In genomic region chr19:6101291-6101690, GRCh38 we compare ENCODE assay signal across 27 cellular contexts. TPM values are rescaled to one million over a fixed set of nuclear protein-coding genes. Genes with fewer than 3 reads are reported as not detected.
DNase-seq lines count a peak whose midpoint lies in the region; ATAC-seq and TF ChIP-seq lines count a peak whose summit lies in the region.
"Had no signal": no experiment of that assay in that cellular context is flagged by ENCODE, and none has a peak within 500 bp of the region (broad histone marks: within the 10 kb centered on the region; RNA-seq: fewer than 3 reads in every experiment).

No MANE protein-coding gene starts in this region.

- no peak for TF ChIP-seq EP300 in esophagus muscularis mucosa (IDR thresholded peaks at IDR 0.05)

- no peaks in the 10 kb centered on the region for H3K27me3 ChIP-seq in left ventricle myocardium inferior (ENCODE audit: low read depth)
- H3K27me3 ChIP-seq in esophagus muscularis mucosa, result no peaks in the 10 kb centered on the region
- H3K27me3 ChIP-seq in neutrophil, result no peaks in the 10 kb centered on the region
- H3K27me3 ChIP-seq: neural progenitor cell, testis had no signal

- H3K9me3 Mint-ChIP-seq in T-cell, result peaks cover 0 to 6% (median 0%) of the 10 kb centered on the region in 3 donors
- H3K9me3 Mint-ChIP-seq: activated B cell treated with CpG ODN at 0.5 μM for 24 hours; central memory CD8-positive, alpha-beta T cell had no signal

- H3K27ac Mint-ChIP-seq in T-cell, result no peak overlapping the region
- H3K27ac Mint-ChIP-seq: activated B cell treated with CpG ODN at 0.5 μM for 24 hours; CD4-positive, alpha-beta T cell; neural progenitor cell had no signal

- H3K4me1 ChIP-seq in left ventricle myocardium inferior, result peaks cover 81% of the 10 kb centered on the region
- peaks cover 66 to 97% (median 96%) of the 10 kb centered on the region in 4 donors for H3K4me1 ChIP-seq in esophagus muscularis mucosa
- H3K4me1 ChIP-seq in neutrophil (ENCODE audit: control insufficient read depth in 1 of 2, insufficient read depth in 1 of 2, low read depth in 1 of 2, low read length in 1 of 2), result peaks cover 33 to 57% of the 10 kb centered on the region in 2 experiments
- H3K4me1 ChIP-seq: testis had no signal

- TF ChIP-seq CTCF in left ventricle myocardium inferior (IDR thresholded peaks at IDR 0.05; ENCODE audit: borderline replicate concordance) (no peak), esophagus muscularis mucosa (IDR thresholded peaks at IDR 0.05) (no peak), neutrophil (IDR thresholded peaks at IDR 0.05) (no peak)

- H3K4me3 ChIP-seq in left ventricle myocardium inferior, result no peak overlapping the region
- no peak overlapping the region for H3K4me3 ChIP-seq in esophagus muscularis mucosa
- no peak overlapping the region for H3K4me3 ChIP-seq in neutrophil (ENCODE audit: low read depth in 1 of 2, low read length in 1 of 2)
- H3K4me3 ChIP-seq: neural progenitor cell, prostate gland had no signal

- CTCF ChIA-PET in T-cell (lab: Charles Lee), result no interaction called here

- H3K27me3 Mint-ChIP-seq in T-cell, result no peaks in the 10 kb centered on the region
- H3K27me3 Mint-ChIP-seq: CD4-positive, alpha-beta T cell had no signal

- H3K36me3 Mint-ChIP-seq in T-cell, result no peaks in the 10 kb centered on the region

- intact Hi-C loops in left ventricle myocardium inferior (cut with micrococcal nuclease), result no loop called here
- intact Hi-C loops in left ventricle myocardium superior (cut with micrococcal nuclease), result no loop called here
- intact Hi-C loops in esophagus muscularis mucosa (cut with DNase I), result no loop called here

- H3K4me3 Mint-ChIP-seq in T-cell, result peak overlapping the region in 1 of 3 donors; percentile 71
- H3K4me3 Mint-ChIP-seq: activated B cell treated with CpG ODN at 0.5 μM for 24 hours; CD4-positive, alpha-beta T cell; central memory CD8-positive, alpha-beta T cell; neural progenitor cell had no signal

- DNase-seq in left ventricle myocardium inferior (no peak), left ventricle myocardium superior (no peak), esophagus muscularis mucosa (ENCODE audit: extremely low spot score) (no peak), NCI-H510A treated with DMSO at 0.1 percent for 48 hours (lab: John Stamatoyannopoulos, UW) (no peak), glomerular visceral epithelial cell (ENCODE audit: extremely low spot score) (no peak), NCI-H446 (lab: John Stamatoyannopoulos, UW) (no peak), T-cell (no peak)
- DNase-seq: activated B cell treated with CpG ODN at 0.5 μM for 24 hours; activated naive CD4-positive, alpha-beta T cell treated with anti-CD3 and anti-CD28 coated beads, Interleukin-2, amount 50 U/mL, for 16 hours; CD4-positive, alpha-beta T cell; EL; hippocampal formation; NCI-H1105; NCI-H2029; NCI-H345; small intestine; stimulated activated CD4-positive, alpha-beta T cell treated with anti-CD3 and anti-CD28 coated beads, Interleukin-2, amount 100 ng/mL, for 24 hours; testis had no signal

- POLR2A ChIA-PET in T-cell (lab: Charles Lee), result no interaction called here

- H3K9me3 ChIP-seq in left ventricle myocardium inferior (replicated peaks) (no peaks in the 10 kb centered on the region), esophagus muscularis mucosa (no peaks in the 10 kb centered on the region), neutrophil (no peaks in the 10 kb centered on the region)
- H3K9me3 ChIP-seq: prostate gland, testis had no signal

- H3K36me3 ChIP-seq in left ventricle myocardium inferior (no peaks in the 10 kb centered on the region), esophagus muscularis mucosa (no peaks in the 10 kb centered on the region), neutrophil (no peaks in the 10 kb centered on the region)
- H3K36me3 ChIP-seq: neural progenitor cell, prostate gland had no signal

- ATAC-seq in left ventricle myocardium superior (no peak), T-cell (replicated peaks in 1 of 4) (no peak)

- TF ChIP-seq POLR2A in esophagus muscularis mucosa (IDR thresholded peaks at IDR 0.05; ENCODE audit: low read depth), result no peak

- peaks cover 14 to 22% (median 16%) of the 10 kb centered on the region in 3 donors for H3K4me1 Mint-ChIP-seq in T-cell

- H3K27ac ChIP-seq in left ventricle myocardium inferior (replicated peaks), result peak overlapping the region; percentile 75
- H3K27ac ChIP-seq in esophagus muscularis mucosa (replicated peaks in 1 of 4), result peak overlapping the region; percentile 89 to 96 (median 91)
- H3K27ac ChIP-seq in neutrophil, result peak overlapping the region; percentile 91
- H3K27ac ChIP-seq: 22Rv1, neural progenitor cell, prostate gland had no signal

- 45% methylated on average over 3 of the region's 3 CpGs for WGBS in esophagus muscularis mucosa

RNA-seq across cellular contexts. Expression of gene RFX2, which starts 9.0 kb away (rescaled TPM):
- total RNA-seq in left ventricle myocardium inferior (6.1 TPM), left ventricle myocardium superior (4.8 TPM), esophagus muscularis mucosa (10 to 100 TPM; 25.5 to 49.9 (median 32.8) TPM), T-cell (10 to 100 TPM in 1 of 5 donors, 1 to 10 TPM in 4; 4.7 to 11.6 (median 7.8) TPM)

RNA-seq across cellular contexts. Expression of gene ACSBG2, which starts 34.2 kb away (rescaled TPM):
- total RNA-seq in left ventricle myocardium inferior, result not detected
- not detected for total RNA-seq in left ventricle myocardium superior
- total RNA-seq in esophagus muscularis mucosa, result under 1 TPM; 0.42 to 0.86 (median 0.60) TPM
- total RNA-seq in T-cell, result not detected
- total RNA-seq: activated B cell treated with CpG ODN at 0.5 μM for 24 hours; CD4-positive, alpha-beta T cell; frontal cortex; lower leg skin; mucosa of gallbladder; OCI-LY7 had no signal
